In genomic region chr17:8736796-8737195, GRCh38 we compare ENCODE assay signal across 1 cellular context.
TF ChIP-seq lines count a peak whose summit lies in the region.

No MANE protein-coding gene starts in this region.

TF ChIP-seq in K562, 482 proteins besides CTCF, POLR2A, EP300 and RAD21:
- TF ChIP-seq IFI16 (CRISPR knock-in tag; IDR thresholded peaks at IDR 0.05) (no peak), ZNF512 (tag; IDR thresholded peaks at IDR 0.05) (peak; percentile 82)
